Comparison of ENCODE assay signal across 8 cellular contexts in genomic region chr1:230470750-230471149, GRCh38. TPM values are rescaled to one million over a fixed set of nuclear protein-coding genes. Genes with fewer than 3 reads are reported as not detected.
"Had no signal": no experiment of that assay in that cellular context is flagged by ENCODE, and none has a peak within 500 bp of the region (broad histone marks: within the 10 kb centered on the region; RNA-seq: fewer than 3 reads in every experiment).

No MANE protein-coding gene starts in this region.

RNA-seq across cellular contexts. Expression of gene PGBD5, which starts 44.6 kb away (rescaled TPM):
- total RNA-seq: activated B cell treated with CpG ODN at 0.5 μM for 24 hours; activated CD4-positive, alpha-beta memory T cell treated with anti-CD3 and anti-CD28 coated beads, Interleukin-2, amount 10 ng/mL, durations not matched to agents 7 days and 5 days; activated CD4-positive, alpha-beta T cell treated with anti-CD3 and anti-CD28 coated beads, Interleukin-2, amount 10 ng/mL, durations not matched to agents 7 days and 5 days; activated CD8-positive, alpha-beta memory T cell treated with anti-CD3 and anti-CD28 coated beads, Interleukin-2, amount 10 ng/mL, durations not matched to agents 7 days and 5 days; activated CD8-positive, alpha-beta T cell treated with anti-CD3 and anti-CD28 coated beads for 36 hours; activated CD8-positive, alpha-beta T cell treated with anti-CD3 and anti-CD28 coated beads, Interleukin-2, amount 10 ng/mL, durations not matched to agents 7 days and 5 days; T-helper 17 cell; T-helper 2 cell treated with Interferon-gamma antibody and Interleukin-4, amounts not matched to agents 100 ng/mL and 5 ng/mL, for 36 hours had no signal
